Comparison of ENCODE assay signal across 24 cellular contexts in genomic region chr3:27323087-27323570, GRCh38. TPM values are rescaled to one million over a fixed set of nuclear protein-coding genes. Genes with fewer than 3 reads are reported as not detected.
DNase-seq lines count a peak whose midpoint lies in the region; ATAC-seq, FAIRE-seq and TF ChIP-seq lines count a peak whose summit lies in the region.
"Had no signal": no experiment of that assay in that cellular context is flagged by ENCODE, and none has a peak within 500 bp of the region (broad histone marks: within the 10 kb centered on the region; RNA-seq: fewer than 3 reads in every experiment).

No MANE protein-coding gene starts in this region.

- no peak overlapping the region for H2BK15ac ChIP-seq in IMR-90 (ENCODE audit: low read depth, low read length)
- no peak overlapping the region for H2BK15ac ChIP-seq in H1 (ENCODE audit: low read length)

- no peaks in the 10 kb centered on the region for H3K27me3 ChIP-seq in left ventricle myocardium inferior (ENCODE audit: low read depth)
- no peaks in the 10 kb centered on the region for H3K27me3 ChIP-seq in IMR-90 (ENCODE audit: control insufficient read depth, insufficient read depth, low read length)
- peaks cover 0 to 1% (median 0%) of the 10 kb centered on the region in 4 experiments; a peak in 1 of 7 replicates for H3K27me3 ChIP-seq in H1 (replicated peaks in 1 of 4; ENCODE audit: control insufficient read depth in 3 of 4, extremely low read depth in 1 of 4, insufficient read depth in 3 of 4, low read length in 3 of 4)
- H3K27me3 ChIP-seq in psoas muscle (ENCODE audit: insufficient read depth in 3 of 3, low read length in 2 of 3): no peaks in the 10 kb centered on the region

- peak overlapping the region; percentile 24 for H3K27ac ChIP-seq in left ventricle myocardium inferior (replicated peaks)
- no peak overlapping the region for H3K27ac ChIP-seq in IMR-90 (ENCODE audit: insufficient read depth, low read length)
- H3K27ac ChIP-seq in H1 (ENCODE audit: low read depth, low read length): no peak overlapping the region
- H3K27ac ChIP-seq in psoas muscle: peak overlapping the region; percentile 38
- H3K27ac ChIP-seq: GM23248, HL-60 had no signal

- no peak overlapping the region for H3K9ac ChIP-seq in IMR-90 (ENCODE audit: low read depth, low read length)
- H3K9ac ChIP-seq in H1 (replicated peaks in 1 of 4; ENCODE audit: extremely low read depth in 1 of 4, low read depth in 3 of 4, low read length in 3 of 4): no peak overlapping the region
- H3K9ac ChIP-seq: GM23248 had no signal

- no peaks in the 10 kb centered on the region; the same call in 1 of the 2 replicates for H3K23me2 ChIP-seq in H1 (ENCODE audit: low read depth, low read length)

- H4K91ac ChIP-seq in IMR-90 (ENCODE audit: insufficient read depth, low read depth, low read length) (no peak overlapping the region; the same call in 1 of the 2 replicates), H1 (replicated peaks; ENCODE audit: insufficient read length, low read length) (no peak overlapping the region)

- ATAC-seq in IMR-90 (ENCODE audit: low read depth): no peak
- no peak for ATAC-seq in psoas muscle
- no peak for ATAC-seq in T-cell (replicated peaks in 1 of 4)
- ATAC-seq: K562 had no signal

- no peaks in the 10 kb centered on the region for H3K79me2 ChIP-seq in H1 (ENCODE audit: control insufficient read depth in 1 of 2, insufficient read depth in 2 of 2, low read length in 2 of 2)

- in situ Hi-C loops in IMR-90 (cut with MboI; ENCODE audit: low sequenced_read_pairs): no loop called here

- no CpG with 5 or more reads among the region's 3 CpGs for WGBS in IMR-90 (ENCODE audit: extremely low coverage in 2 of 2, insufficient read length in 1 of 2), 2 experiments
- 74% methylated on average over 3 of the region's 3 CpGs; no CpG with 5 or more reads in 1 of the 2 experiments for WGBS in H1 (ENCODE audit: extremely low coverage in 1 of 2, insufficient coverage in 1 of 2, insufficient read length in 1 of 2, insufficient replicate concordance in 2 of 2, low coverage in 1 of 2, low lambda C conversion rate in 2 of 2, missing lambda C conversion rate in 1 of 2), 2 experiments
- WGBS in psoas muscle, 3 donors: 66 to 77% (median 66%) methylated on average over 3 of the region's 3 CpGs

- TF ChIP-seq POLR2A in IMR-90 (IDR thresholded peaks at IDR 0.05; ENCODE audit: low read depth, low read length) (no peak), H1 (IDR thresholded peaks at IDR 0.05; ENCODE audit: control extremely low read depth in 1 of 2, low read depth in 2 of 2, low read length in 2 of 2) (no peak)

- H3K36me3 Mint-ChIP-seq in T-cell: no peaks in the 10 kb centered on the region

- DNase-seq in left ventricle myocardium inferior: no peak
- DNase-seq in cardiac septum (ENCODE audit: low spot score): no peak
- DNase-seq in IMR-90: no peak
- no peak for DNase-seq in H1 (ENCODE audit: low read depth in 1 of 2, low spot score in 2 of 2)
- no peak for DNase-seq in psoas muscle
- no peak for DNase-seq in T-cell
- DNase-seq in cortex of kidney (lab: John Stamatoyannopoulos, UW): no peak
- DNase-seq in foreskin fibroblast: no peak
- DNase-seq: C1 segment of cervical spinal cord; CD4-positive, CD25-positive, alpha-beta regulatory T cell; CD8-positive, alpha-beta memory T cell; COR-L47; DMS 273 treated with DMSO at 0.1 percent for 48 hours; DMS53; DND-41; EL; GM23248; H9 had no signal

- no peaks in the 10 kb centered on the region for H3K4me1 Mint-ChIP-seq in T-cell
- H3K4me1 Mint-ChIP-seq: B cell; CD8-positive, alpha-beta memory T cell; H9 had no signal

- H2AFZ ChIP-seq in IMR-90 (replicated peaks; ENCODE audit: low read length, poor library complexity): no peak overlapping the region
- H2AFZ ChIP-seq in H1 (ENCODE audit: low read length): peak overlapping the region; percentile 55; the same call in 1 of the 2 replicates
- H2AFZ ChIP-seq: GM23248 had no signal

- H4K8ac ChIP-seq in IMR-90 (ENCODE audit: low read depth in 2 of 2, low read length in 2 of 2): no peak overlapping the region
- no peak overlapping the region for H4K8ac ChIP-seq in H1 (ENCODE audit: extremely low read depth, insufficient read depth, low read length)

- peak overlapping the region; percentile 56; the same call in 1 of the 2 replicates for H2AK5ac ChIP-seq in IMR-90 (ENCODE audit: low read depth, low read length)
- H2AK5ac ChIP-seq in H1 (ENCODE audit: low read depth, low read length): no peak overlapping the region

- H3K18ac ChIP-seq in IMR-90 (ENCODE audit: low read depth, low read length) (no peak overlapping the region), H1 (ENCODE audit: extremely low read depth, low read length) (no peak overlapping the region)

- POLR2A ChIA-PET in IMR-90 (lab: Charles Lee; ENCODE audit: unreplicated experiment): no interaction called here
- POLR2A ChIA-PET in H1 (lab: Charles Lee; ENCODE audit: partially characterized antibody): no interaction called here
- POLR2A ChIA-PET in T-cell (lab: Charles Lee): no interaction called here

- CTCF ChIA-PET in IMR-90 (lab: Yijun Ruan, JAX): interaction anchor here (1.3 kb wide), 1 partner anchor 31 kb away, joined by 3 read pairs; no protein-coding TSS in a partner anchor
- CTCF ChIA-PET in H1 (lab: Charles Lee; ENCODE audit: partially characterized antibody): interaction anchor here (1.1 to 2.7 kb wide), 2 partner anchors 11 to 360 kb away, joined by 6 to 9 read pairs; no protein-coding TSS in a partner anchor
- CTCF ChIA-PET in T-cell (lab: Charles Lee): no interaction called here

- H3K27me3 Mint-ChIP-seq in T-cell: no peaks in the 10 kb centered on the region
- H3K27me3 Mint-ChIP-seq: B cell; CD8-positive, alpha-beta memory T cell had no signal

- no peak overlapping the region for H3K4me3 ChIP-seq in left ventricle myocardium inferior
- no peak overlapping the region for H3K4me3 ChIP-seq in IMR-90 (ENCODE audit: insufficient read depth, low read depth, low read length)
- no peak overlapping the region for H3K4me3 ChIP-seq in H1 (ENCODE audit: extremely low read depth in 1 of 4, insufficient read depth in 2 of 4, low read depth in 3 of 4, low read length in 4 of 4)
- H3K4me3 ChIP-seq in psoas muscle: no peak overlapping the region
- no peak overlapping the region for H3K4me3 ChIP-seq in foreskin fibroblast (ENCODE audit: low read depth in 1 of 2, low read length in 2 of 2)
- H3K4me3 ChIP-seq: GM23248, K562 had no signal

- H3K4ac ChIP-seq in IMR-90 (ENCODE audit: low read depth, low read length): peak overlapping the region; percentile 1; the same call in 1 of the 2 replicates
- no peak overlapping the region for H3K4ac ChIP-seq in H1 (replicated peaks; ENCODE audit: insufficient read length, low read depth, low read length)

- H4K20me1 ChIP-seq in IMR-90 (ENCODE audit: insufficient read depth, low read length) (no peaks in the 10 kb centered on the region), H1 (replicated peaks in 1 of 2; ENCODE audit: control insufficient read depth in 1 of 2, insufficient read depth in 2 of 2, low read length in 2 of 2) (no peaks in the 10 kb centered on the region)

- H3K4me3 Mint-ChIP-seq in T-cell: no peak overlapping the region
- H3K4me3 Mint-ChIP-seq: B cell; CD4-positive, CD25-positive, alpha-beta regulatory T cell; CD8-positive, alpha-beta memory T cell; H9 had no signal

- dilution Hi-C loops in IMR-90 (cut with HindIII; ENCODE audit: low sequenced_read_pairs, unreplicated experiment): no loop called here

- no peak for FAIRE-seq in H1 (lab: Jason Lieb, UNC)
- FAIRE-seq: G401.6, GM12891, GM19239, K562 had no signal

- H3K27ac Mint-ChIP-seq in T-cell: no peak overlapping the region
- H3K27ac Mint-ChIP-seq: B cell; CD4-positive, CD25-positive, alpha-beta regulatory T cell; CD8-positive, alpha-beta memory T cell; H9 had no signal

- no peak overlapping the region for H2BK12ac ChIP-seq in H1 (ENCODE audit: low read depth, low read length)

- H2BK5ac ChIP-seq in IMR-90 (ENCODE audit: low read depth, low read length, poor library complexity, severe bottlenecking): no peak overlapping the region
- H2BK5ac ChIP-seq in H1 (ENCODE audit: low read depth, low read length): no peak overlapping the region

- BruUV-seq in IMR-90 (replicated peaks; lab: Mats Ljungman, UMichigan): no TSS peak

- no peak overlapping the region for H3K23ac ChIP-seq in IMR-90 (ENCODE audit: low read depth, low read length)
- H3K23ac ChIP-seq in H1 (ENCODE audit: insufficient read length): no peak overlapping the region

- H3K79me1 ChIP-seq in IMR-90 (ENCODE audit: low read depth in 1 of 2, low read length in 2 of 2): peaks cover 0 to 11% of the 10 kb centered on the region in 2 experiments; a peak in 3 of 4 replicates
- H3K79me1 ChIP-seq in H1 (ENCODE audit: low read depth, low read length): no peaks in the 10 kb centered on the region; the same call in 1 of the 2 replicates

- H2BK20ac ChIP-seq in IMR-90 (ENCODE audit: low read depth, low read length) (peak overlapping the region; percentile 0; the same call in 1 of the 2 replicates), H1 (ENCODE audit: low read length) (no peak overlapping the region)

- peaks cover 41% of the 10 kb centered on the region for H3K4me1 ChIP-seq in left ventricle myocardium inferior
- H3K4me1 ChIP-seq in IMR-90 (ENCODE audit: control insufficient read depth, insufficient read depth, low read length): peaks cover 24% of the 10 kb centered on the region
- H3K4me1 ChIP-seq in H1 (replicated peaks in 1 of 4; ENCODE audit: control insufficient read depth in 3 of 4, insufficient read depth in 4 of 4, low read length in 3 of 4): no peaks in the 10 kb centered on the region
- H3K4me1 ChIP-seq in psoas muscle: peaks cover 46% of the 10 kb centered on the region

- H4K5ac ChIP-seq in IMR-90 (ENCODE audit: low read depth, low read length): no peak overlapping the region
- H4K5ac ChIP-seq in H1 (ENCODE audit: insufficient read length, low read depth, low read length): no peak overlapping the region

- intact Hi-C loops in left ventricle myocardium inferior (cut with micrococcal nuclease): no loop called here
- intact Hi-C loops in cardiac septum (cut with DNase I): no loop called here
- intact Hi-C loops in IMR-90 (cut with micrococcal nuclease): no loop called here
- intact Hi-C loops in psoas muscle (cut with DNase I): no loop called here

- no peak for TF ChIP-seq EP300 in H1 (IDR thresholded peaks at IDR 0.05; ENCODE audit: borderline replicate concordance in 1 of 2, low read depth in 2 of 2, low read length in 2 of 2)

- H3K4me2 ChIP-seq in IMR-90 (ENCODE audit: low read depth, low read length) (no peak overlapping the region), H1 (ENCODE audit: insufficient read depth in 1 of 2, low read depth in 2 of 2, low read length in 2 of 2) (no peak overlapping the region)

- peaks cover 0 to under 1% (median under 1%) of the 10 kb centered on the region in 3 donors for H3K9me3 Mint-ChIP-seq in T-cell
- H3K9me3 Mint-ChIP-seq: H9 had no signal

- H3K14ac ChIP-seq in IMR-90 (replicated peaks; ENCODE audit: low read depth, low read length) (0 out of 2 replicates have a peak overlapping the region, but pooled peaks have one; percentile 31), H1 (ENCODE audit: insufficient read length) (no peak overlapping the region)

- H3K36me3 ChIP-seq in left ventricle myocardium inferior: peaks cover 3% of the 10 kb centered on the region
- no peaks in the 10 kb centered on the region for H3K36me3 ChIP-seq in IMR-90 (ENCODE audit: control insufficient read depth, insufficient read depth, low read length)
- no peaks in the 10 kb centered on the region for H3K36me3 ChIP-seq in H1 (ENCODE audit: control insufficient read depth in 2 of 4, insufficient read depth in 4 of 4, low read length in 3 of 4)
- no peaks in the 10 kb centered on the region for H3K36me3 ChIP-seq in psoas muscle (ENCODE audit: insufficient read depth in 1 of 2, low read depth in 1 of 2)

- TF ChIP-seq CTCF in left ventricle myocardium inferior (IDR thresholded peaks at IDR 0.05; ENCODE audit: borderline replicate concordance) (no peak), IMR-90 (conservative IDR thresholded peaks at IDR 0.05; ENCODE audit: low read depth, low read length) (no peak), H1 (IDR thresholded peaks at IDR 0.05; ENCODE audit: control extremely low read depth in 1 of 3, insufficient read depth in 1 of 3, low read depth in 1 of 3, low read length in 3 of 3) (no peak), psoas muscle (IDR thresholded peaks at IDR 0.05) (no peak), foreskin fibroblast (IDR thresholded peaks at IDR 0.05; ENCODE audit: low read depth, low read length) (no peak)

- TF ChIP-seq RAD21 in IMR-90 (IDR thresholded peaks at IDR 0.05; ENCODE audit: low read length): no peak
- TF ChIP-seq RAD21 in H1 (IDR thresholded peaks at IDR 0.05 in 1 of 2, conservative IDR thresholded peaks at IDR 0.05 in 1 of 2; ENCODE audit: low read depth in 2 of 2, low read length in 2 of 2): no peak

- H3K9me3 ChIP-seq in left ventricle myocardium inferior (replicated peaks) (no peaks in the 10 kb centered on the region), IMR-90 (ENCODE audit: control insufficient read depth, insufficient read depth, low read length) (no peaks in the 10 kb centered on the region), H1 (ENCODE audit: insufficient read depth in 2 of 2, low read depth in 1 of 2, low read length in 1 of 2) (no peaks in the 10 kb centered on the region), psoas muscle (no peaks in the 10 kb centered on the region)

- no peak overlapping the region for H2AK9ac ChIP-seq in IMR-90 (replicated peaks; ENCODE audit: low read depth, low read length, poor library complexity)

- no peak overlapping the region for H3K56ac ChIP-seq in IMR-90 (ENCODE audit: extremely low read depth, insufficient read depth, low read length)
- H3K56ac ChIP-seq in H1 (replicated peaks; ENCODE audit: insufficient read length, low read depth, low read length): no peak overlapping the region

- peaks cover 23% of the 10 kb centered on the region for H3K9me1 ChIP-seq in IMR-90 (ENCODE audit: insufficient read depth, low read length)

- H2BK120ac ChIP-seq in IMR-90 (ENCODE audit: low read depth, low read length) (peak overlapping the region; percentile 47), H1 (replicated peaks; ENCODE audit: low read depth, low read length) (no peak overlapping the region)

RNA-seq across cellular contexts. Expression of gene NEK10, which starts 46.1 kb away (rescaled TPM):
- 11.5 TPM for total RNA-seq in left ventricle myocardium inferior
- total RNA-seq in cardiac septum: 3.3 TPM
- 6.6 and 7.5 TPM in 2 replicates for total RNA-seq in IMR-90 (2012; rRNA removed)
- 1.4 and 2.2 TPM in 2 replicates for polyA plus RNA-seq in IMR-90 (2012; rRNA removed)
- polyA plus RNA-seq in IMR-90 (2012; cell fraction: cytosol; rRNA removed): 0.21 and 0.55 TPM in 2 replicates
- polyA plus RNA-seq in IMR-90 (2012; cell fraction: nucleus; rRNA removed; ENCODE audit: low replicate concordance): 1.7 and 11.1 TPM in 2 replicates
- total RNA-seq in H1 (2021; fragmentation: NEBNext Ultra II Directional; extraction: Animal tissue kit (Norgen Biotek cat#: 25700)): 0.50 and 0.84 TPM in 2 replicates
- polyA plus RNA-seq in H1 (2011; rRNA removed): 0.18 and 0.24 TPM in 2 replicates
- 0.22 TPM for polyA plus RNA-seq in H1 (2011; cell fraction: cytosol; rRNA removed)
- 0.51 TPM for polyA plus RNA-seq in H1 (2011; cell fraction: nucleus; rRNA removed)
- polyA plus RNA-seq in H1 (2012, experiment 1 of 2): 0.28 to 0.76 TPM (median 0.46 TPM) in 4 replicates
- polyA plus RNA-seq in H1 (2012, experiment 2 of 2): not detected
- polyA plus RNA-seq in H1 (2013, experiment 1 of 2): 0.34 TPM
- 0.26 TPM for polyA plus RNA-seq in H1 (2013, experiment 2 of 2)
- polyA minus RNA-seq in H1 (2011; rRNA and poly(A)+ RNA removed): 1.6 and 2.1 TPM in 2 replicates
- not detected for polyA minus RNA-seq in H1 (2011; cell fraction: cytosol; rRNA and poly(A)+ RNA removed)
- 2.3 TPM for polyA minus RNA-seq in H1 (2011; cell fraction: nucleus; rRNA and poly(A)+ RNA removed)
- 10 to 100 TPM in 1 of 4 donors, 1 to 10 TPM in 3; 5.0 to 16.6 (median 6.4) TPM for total RNA-seq in psoas muscle
- 1 to 10 TPM in 2 of 3 donors, under 1 TPM in 1; 0.44 to 4.1 (median 1.3) TPM for polyA plus RNA-seq in psoas muscle
- 1 to 10 TPM in 3 of 5 donors, under 1 TPM in 2; 0.73 to 2.2 (median 1.2) TPM for total RNA-seq in T-cell
- polyA plus RNA-seq: K562 had no signal

Comparison
In these comparisons a context has a peak if more than half of its experiments do, and no peak if none do; other contexts are left out.
1. H3K27ac ChIP-seq: peak in left ventricle myocardium inferior (single experiment) and psoas muscle (single experiment); none in IMR-90 (single experiment) and H1 (single experiment).
2. CTCF ChIA-PET loops: an anchor here in IMR-90 (1.3 kb wide) and H1 (1.1 to 2.7 kb wide); none called in T-cell.